ENCODE assay signal across 8 cellular contexts in the genomic region with DNA sequence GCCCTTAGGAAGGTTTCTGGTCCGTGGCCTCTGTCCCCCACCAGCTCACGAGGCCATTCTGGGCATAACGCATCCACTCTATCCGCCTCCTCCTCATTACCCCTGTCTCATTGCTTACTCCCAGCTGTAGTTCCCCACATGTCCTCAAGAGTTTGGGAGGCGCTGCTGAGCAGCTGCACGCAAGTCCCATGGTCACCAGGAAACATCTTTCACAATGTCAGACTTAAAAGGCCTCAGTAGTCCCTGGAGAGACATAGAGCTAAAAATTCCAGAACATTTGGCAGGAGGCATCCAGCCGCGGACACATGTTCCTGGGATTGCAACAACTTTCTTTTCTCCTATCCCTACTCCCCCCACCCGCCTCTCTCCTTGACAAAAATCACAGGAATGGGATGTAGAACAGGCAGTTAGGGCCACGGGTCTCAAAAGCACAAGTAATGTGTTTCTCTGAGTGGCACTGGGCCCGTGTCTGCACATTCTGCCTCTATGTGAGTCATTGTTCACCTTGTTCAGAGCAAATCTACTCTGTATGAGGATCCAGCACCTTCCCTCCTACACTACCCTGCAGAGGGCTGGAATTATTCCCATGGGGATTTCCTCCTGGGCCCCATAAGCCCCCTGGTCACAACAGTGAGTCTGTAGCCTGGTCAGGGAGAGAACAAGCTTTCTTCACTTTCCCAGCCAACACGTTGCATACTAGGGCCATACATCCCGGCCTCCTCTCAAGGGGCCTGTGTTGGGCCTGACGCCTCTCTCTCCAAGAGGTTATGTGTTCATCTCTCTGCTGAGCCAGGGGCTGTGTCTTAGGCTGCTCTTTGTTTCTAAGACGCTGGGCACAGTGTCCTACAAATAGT. TPM values are rescaled to one million over a fixed set of nuclear protein-coding genes. Genes with fewer than 3 reads are reported as not detected.
DNase-seq lines count a peak whose midpoint lies in the region; ATAC-seq and TF ChIP-seq lines count a peak whose summit lies in the region.

No MANE protein-coding gene starts in this region.

- intact Hi-C loops in CD14-positive monocyte (cut with micrococcal nuclease), result no loop called here

- CTCF ChIA-PET in HEK293 (lab: Yijun Ruan, JAX), result interaction anchor here (0.5 to 2.4 kb wide), 29 partner anchors 8 to 1299 kb away, joined by 3 to 15 read pairs (median 4); no protein-coding TSS in a partner anchor

- H3K9me3 ChIP-seq in HEK293 (ENCODE audit: control insufficient read depth, insufficient read depth, low read depth, low read length), result no peaks in the 10 kb centered on the region

- peak overlapping the region in 1 of 2 donors; percentile 53 for H3K4me3 Mint-ChIP-seq in CD14-positive monocyte

- H3K4me3 ChIP-seq in HEK293 (ENCODE audit: low read depth, low read length) (no peak overlapping the region), astrocyte of the cerebellum (ENCODE audit: low read depth, low read length) (no peak overlapping the region), skin epidermis (no peak overlapping the region)

- ATAC-seq in GM21737 (IDR thresholded peaks at IDR 0.05; ENCODE audit: unreplicated experiment), result no peak

- POLR2A ChIA-PET in HEK293 (lab: Yijun Ruan, JAX), result interaction anchor here (0.6 to 1.3 kb wide), 5 partner anchors 7 to 528 kb away, joined by 3 to 6 read pairs (median 3); a partner anchor contains a TSS

- H3K27me3 Mint-ChIP-seq in CD14-positive monocyte (ENCODE audit: low read depth in 3 of 3), result peaks cover 9 to 27% (median 17%) of the 10 kb centered on the region in 3 donors

- in situ Hi-C loops in astrocyte of the cerebellum (cut with HindIII; ENCODE audit: low sequenced_read_pairs), result no loop called here

- H3K36me3 Mint-ChIP-seq in CD14-positive monocyte, result no peaks in the 10 kb centered on the region

- H3K27ac ChIP-seq in HEK293 (ENCODE audit: extremely low read depth, low read depth, low read length), result no peak overlapping the region
- H3K27ac ChIP-seq in skin epidermis, result peak overlapping the region in 18 of 21 experiments; percentile 0 to 69 (median 36)

- peak; percentile 95 for TF ChIP-seq CTCF in CD14-positive monocyte (IDR thresholded peaks at IDR 0.05)
- peak; percentile 51; the same call in 1 of the 2 replicates for TF ChIP-seq CTCF in HEK293 (tag by site-specific recombination; IDR thresholded peaks at IDR 0.05)
- TF ChIP-seq CTCF in astrocyte of the cerebellum (IDR thresholded peaks at IDR 0.05; ENCODE audit: low read depth, low read length, missing control alignments), result peak; percentile 92

- H3K27ac Mint-ChIP-seq in CD14-positive monocyte, result no peak overlapping the region

- peaks cover 0 to 1% (median 0%) of the 10 kb centered on the region in 7 donors for H3K9me3 Mint-ChIP-seq in CD14-positive monocyte

- peaks cover 2% of the 10 kb centered on the region for H3K4me1 Mint-ChIP-seq in CD14-positive monocyte

- H3K4me1 ChIP-seq in HEK293 (ENCODE audit: control insufficient read depth, insufficient read depth, low read length), result no peaks in the 10 kb centered on the region

- DNase-seq in CD14-positive monocyte (ENCODE audit: low spot score) (no peak), SW480 (ENCODE audit: low spot score) (peak; percentile 49), astrocyte of the cerebellum (ENCODE audit: low read depth) (no peak), iPS DF 4.7 (ENCODE audit: extremely low read depth, low spot score) (peak; percentile 56), NCI-H1436 treated with DMSO at 0.1 percent for 48 hours (lab: John Stamatoyannopoulos, UW) (no peak)

- peaks cover 0 to 33% of the 10 kb centered on the region in 2 experiments; a peak in 2 of 3 replicates for H3K36me3 ChIP-seq in HEK293 (ENCODE audit: control insufficient read depth in 2 of 2, insufficient read depth in 1 of 2, low read length in 2 of 2)

TF ChIP-seq in HEK293, 187 proteins besides CTCF, POLR2A, EP300 and RAD21:
- TF ChIP-seq WT1 (tag by site-specific recombination; IDR thresholded peaks at IDR 0.05) (no peak), ZBTB20 (tag by site-specific recombination; IDR thresholded peaks at IDR 0.05) (no peak), SP2 (tag by site-specific recombination; IDR thresholded peaks at IDR 0.05) (no peak), ZNF514 (tag by site-specific recombination; IDR thresholded peaks at IDR 0.05) (no peak), ZNF521 (tag by site-specific recombination; IDR thresholded peaks at IDR 0.05) (no peak)
- TF ChIP-seq, protein P1, sequence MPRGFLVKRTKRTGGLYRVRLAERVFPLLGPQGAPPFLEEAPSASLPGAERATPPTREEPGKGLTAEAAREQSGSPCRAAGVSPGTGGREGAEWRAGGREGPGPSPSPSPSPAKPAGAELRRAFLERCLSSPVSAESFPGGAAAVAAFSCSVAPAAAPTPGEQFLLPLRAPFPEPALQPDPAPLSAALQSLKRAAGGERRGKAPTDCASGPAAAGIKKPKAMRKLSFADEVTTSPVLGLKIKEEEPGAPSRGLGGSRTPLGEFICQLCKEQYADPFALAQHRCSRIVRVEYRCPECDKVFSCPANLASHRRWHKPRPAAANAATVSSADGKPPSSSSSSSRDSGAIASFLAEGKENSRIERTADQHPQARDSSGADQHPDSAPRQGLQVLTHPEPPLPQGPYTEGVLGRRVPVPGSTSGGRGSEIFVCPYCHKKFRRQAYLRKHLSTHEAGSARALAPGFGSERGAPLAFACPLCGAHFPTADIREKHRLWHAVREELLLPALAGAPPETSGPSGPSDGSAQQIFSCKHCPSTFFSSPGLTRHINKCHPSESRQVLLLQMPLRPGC (tag by site-specific recombination; IDR thresholded peaks at IDR 0.05), result no peak
- TF ChIP-seq, protein P2, sequence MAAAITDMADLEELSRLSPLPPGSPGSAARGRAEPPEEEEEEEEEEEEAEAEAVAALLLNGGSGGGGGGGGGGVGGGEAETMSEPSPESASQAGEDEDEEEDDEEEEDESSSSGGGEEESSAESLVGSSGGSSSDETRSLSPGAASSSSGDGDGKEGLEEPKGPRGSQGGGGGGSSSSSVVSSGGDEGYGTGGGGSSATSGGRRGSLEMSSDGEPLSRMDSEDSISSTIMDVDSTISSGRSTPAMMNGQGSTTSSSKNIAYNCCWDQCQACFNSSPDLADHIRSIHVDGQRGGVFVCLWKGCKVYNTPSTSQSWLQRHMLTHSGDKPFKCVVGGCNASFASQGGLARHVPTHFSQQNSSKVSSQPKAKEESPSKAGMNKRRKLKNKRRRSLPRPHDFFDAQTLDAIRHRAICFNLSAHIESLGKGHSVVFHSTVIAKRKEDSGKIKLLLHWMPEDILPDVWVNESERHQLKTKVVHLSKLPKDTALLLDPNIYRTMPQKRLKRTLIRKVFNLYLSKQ (tag by site-specific recombination; IDR thresholded peaks at IDR 0.05; ENCODE audit: borderline replicate concordance), result no peak
- TF ChIP-seq, protein P3, sequence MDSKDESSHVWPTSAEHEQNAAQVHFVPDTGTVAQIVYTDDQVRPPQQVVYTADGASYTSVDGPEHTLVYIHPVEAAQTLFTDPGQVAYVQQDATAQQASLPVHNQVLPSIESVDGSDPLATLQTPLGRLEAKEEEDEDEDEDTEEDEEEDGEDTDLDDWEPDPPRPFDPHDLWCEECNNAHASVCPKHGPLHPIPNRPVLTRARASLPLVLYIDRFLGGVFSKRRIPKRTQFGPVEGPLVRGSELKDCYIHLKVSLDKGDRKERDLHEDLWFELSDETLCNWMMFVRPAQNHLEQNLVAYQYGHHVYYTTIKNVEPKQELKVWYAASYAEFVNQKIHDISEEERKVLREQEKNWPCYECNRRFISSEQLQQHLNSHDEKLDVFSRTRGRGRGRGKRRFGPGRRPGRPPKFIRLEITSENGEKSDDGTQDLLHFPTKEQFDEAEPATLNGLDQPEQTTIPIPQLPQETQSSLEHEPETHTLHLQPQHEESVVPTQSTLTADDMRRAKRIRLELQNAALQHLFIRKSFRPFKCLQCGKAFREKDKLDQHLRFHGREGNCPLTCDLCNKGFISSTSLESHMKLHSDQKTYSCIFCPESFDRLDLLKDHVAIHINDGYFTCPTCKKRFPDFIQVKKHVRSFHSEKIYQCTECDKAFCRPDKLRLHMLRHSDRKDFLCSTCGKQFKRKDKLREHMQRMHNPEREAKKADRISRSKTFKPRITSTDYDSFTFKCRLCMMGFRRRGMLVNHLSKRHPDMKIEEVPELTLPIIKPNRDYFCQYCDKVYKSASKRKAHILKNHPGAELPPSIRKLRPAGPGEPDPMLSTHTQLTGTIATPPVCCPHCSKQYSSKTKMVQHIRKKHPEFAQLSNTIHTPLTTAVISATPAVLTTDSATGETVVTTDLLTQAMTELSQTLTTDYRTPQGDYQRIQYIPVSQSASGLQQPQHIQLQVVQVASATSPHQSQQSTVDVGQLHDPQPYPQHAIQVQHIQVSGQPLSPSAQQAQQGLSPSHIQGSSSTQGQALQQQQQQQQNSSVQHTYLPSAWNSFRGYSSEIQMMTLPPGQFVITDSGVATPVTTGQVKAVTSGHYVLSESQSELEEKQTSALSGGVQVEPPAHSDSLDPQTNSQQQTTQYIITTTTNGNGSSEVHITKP (tag by site-specific recombination; IDR thresholded peaks at IDR 0.05), result no peak

RNA-seq across cellular contexts. Expression of a gene that starts 8.2 kb away (rescaled TPM):
- polyA plus RNA-seq in CD14-positive monocyte, result under 1 TPM; 0.42 to 0.76 TPM

Comparison
In these comparisons a context has a peak if more than half of its experiments do, and no peak if none do; other contexts are left out.
1. DNase-seq: peak in SW480 (single experiment) and iPS DF 4.7 (single experiment); none in CD14-positive monocyte (single experiment), astrocyte of the cerebellum (single experiment) and NCI-H1436 treated with DMSO at 0.1 percent for 48 hours (single experiment).
2. Peak in every context shown above with its lines, with median percentiles within 50 percentile points of each other: CTCF ChIP-seq.